7 cellular contexts compared by ENCODE assay signal in genomic region chr2:138184428-138184827, GRCh38.
"Had no signal": no experiment of that assay in that cellular context is flagged by ENCODE, and none has a peak within 500 bp of the region (broad histone marks: within the 10 kb centered on the region; RNA-seq: fewer than 3 reads in every experiment).

No MANE protein-coding gene starts in this region.

- H3K9me3 Mint-ChIP-seq: IgD-negative memory B cell had no signal

- ATAC-seq: K562 had no signal

- H3K4me3 Mint-ChIP-seq: IgD-negative memory B cell had no signal

- H3K4me3 ChIP-seq: K562 had no signal

- H3K4me1 Mint-ChIP-seq: IgD-negative memory B cell had no signal

- FAIRE-seq: HTR-8/SVneo, K562 had no signal

- H3K27ac ChIP-seq: HL-60 had no signal

- H3K27me3 Mint-ChIP-seq: IgD-negative memory B cell had no signal

- DNase-seq: IMR-90, KBM-7, KG1 had no signal

- H3K27ac Mint-ChIP-seq: IgD-negative memory B cell had no signal
